8 cellular contexts compared by ENCODE assay signal in the genomic region with DNA sequence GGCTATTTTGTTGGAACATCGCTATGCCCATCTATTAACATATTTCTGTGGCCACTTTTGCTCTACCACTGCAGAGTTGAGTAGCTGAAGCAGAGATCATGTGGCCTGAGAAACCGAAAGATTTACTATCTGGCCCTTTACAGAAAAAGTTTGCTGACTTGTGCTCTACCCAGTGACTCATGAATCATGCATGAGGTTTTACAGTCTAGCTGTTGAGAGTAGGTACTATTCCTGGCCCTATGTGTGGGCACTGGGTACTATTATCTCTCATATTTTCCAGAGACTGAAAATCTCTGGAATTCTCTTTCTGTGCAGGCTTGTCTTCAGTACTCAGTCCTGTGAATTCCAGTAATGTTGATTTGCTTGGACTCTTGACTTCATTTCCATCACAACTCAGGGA.
DNase-seq lines count a peak whose midpoint lies in the region; ATAC-seq, FAIRE-seq and TF ChIP-seq lines count a peak whose summit lies in the region.
"Not testable (repeated sequence)": the region's sequence is repeated elsewhere in the genome, so short reads cannot be mapped to it uniquely, and the experiment has no call there.

No MANE protein-coding gene starts in this region.

- H3K36me3 ChIP-seq in brain microvascular endothelial cell (replicated peaks) = not testable (repeated sequence)

- H3K4me3 ChIP-seq in AG04450 (ENCODE audit: low read depth, low read length); brain microvascular endothelial cell (ENCODE audit: low read depth, low read length); fibroblast of mammary gland (ENCODE audit: control insufficient read depth, low read depth, low read length): not testable (repeated sequence)

- POLR2A ChIA-PET in AG04450 (lab: Yijun Ruan, JAX) = not testable (repeated sequence)

- intact Hi-C loops in left ventricle myocardium superior (cut with micrococcal nuclease) = not testable (repeated sequence)

- H3K27ac ChIP-seq in AG04450 (ENCODE audit: low read depth, low read length) = peak overlapping the region; percentile 21
- H3K27ac ChIP-seq in brain microvascular endothelial cell = not testable (repeated sequence)

- peak; percentile 55 for ATAC-seq in left ventricle myocardium superior

- H3K9me3 ChIP-seq in AG04450 (ENCODE audit: control insufficient read depth, insufficient read depth, low read length) = not testable (repeated sequence)

- not testable (repeated sequence) for DNase-seq in AG04450 (ENCODE audit: low read depth, low spot score); left ventricle myocardium superior
- DNase-seq in GM04503 (ENCODE audit: low read depth) (peak; percentile 52), HTR-8/SVneo (ENCODE audit: insufficient read length, low spot score) (peak; percentile 0), SK-MEL-5 (ENCODE audit: low read depth, low spot score) (peak; percentile 68), brain microvascular endothelial cell (peak; percentile 16), fibroblast of mammary gland (ENCODE audit: low read depth) (peak; percentile 23), renal cortical epithelial cell (ENCODE audit: low read depth) (peak; percentile 43)

- FAIRE-seq in HTR-8/SVneo (lab: Jason Lieb, UNC) = peak; percentile 80

- CTCF ChIA-PET in AG04450 (lab: Charles Lee) = not testable (repeated sequence)

- H3K27me3 ChIP-seq in AG04450 (ENCODE audit: control insufficient read depth, insufficient read depth, low read length); brain microvascular endothelial cell (replicated peaks): not testable (repeated sequence)

- in situ Hi-C loops in SK-MEL-5 (cut with HindIII; ENCODE audit: low pct_unique_long_range_greater_than_20kb, low sequenced_read_pairs); brain microvascular endothelial cell (cut with HindIII; ENCODE audit: low pct_ligation_motif_present, low sequenced_read_pairs): not testable (repeated sequence)

- TF ChIP-seq CTCF in AG04450 (IDR thresholded peaks at IDR 0.05; ENCODE audit: low read depth, low read length); brain microvascular endothelial cell (IDR thresholded peaks at IDR 0.05; ENCODE audit: low read depth, low read length, missing control alignments); fibroblast of mammary gland (conservative IDR thresholded peaks at IDR 0.05; ENCODE audit: control insufficient read depth, insufficient read depth, low read depth, low read length): not testable (repeated sequence)
